27 cellular contexts compared by ENCODE assay signal in the genomic region with DNA sequence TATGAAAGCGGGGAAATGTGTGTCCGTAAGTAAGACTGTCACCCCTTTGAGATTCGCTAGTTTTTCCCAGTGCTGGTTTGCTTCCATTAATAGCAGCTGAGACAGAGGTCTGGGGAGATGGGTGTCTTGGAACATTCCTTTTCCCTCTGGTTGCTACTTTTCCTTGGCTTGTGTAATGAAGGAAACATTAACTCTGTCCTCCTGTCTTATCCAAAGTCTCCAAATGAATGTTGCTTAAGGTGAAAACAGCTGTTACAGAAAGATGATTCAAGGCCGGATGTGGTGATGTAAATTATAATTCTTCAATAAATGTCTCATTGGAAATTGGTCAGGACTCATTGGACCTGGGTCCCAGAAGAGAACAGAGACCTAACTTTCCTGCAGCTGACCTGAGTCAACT. TPM values are rescaled to one million over a fixed set of nuclear protein-coding genes. Genes with fewer than 3 reads are reported as not detected.
"Had no signal": no experiment of that assay in that cellular context is flagged by ENCODE, and none has a peak within 500 bp of the region (broad histone marks: within the 10 kb centered on the region; RNA-seq: fewer than 3 reads in every experiment).

No MANE protein-coding gene starts in this region.

- H3K4me2 ChIP-seq: hepatocyte had no signal

- H3K36me3 Mint-ChIP-seq: immature natural killer cell; mesothelial cell of epicardium; naive thymus-derived CD4-positive, alpha-beta T cell had no signal

- H3K79me2 ChIP-seq: hepatocyte had no signal

- ATAC-seq: effector memory CD8-positive, alpha-beta T cell; esophagus mucosa; foreskin keratinocyte; heart left ventricle; left colon; left lobe of liver; lower lobe of right lung; mucosa of descending colon; naive thymus-derived CD4-positive, alpha-beta T cell had no signal

- H3K4me3 Mint-ChIP-seq: dendritic cell treated with granulocyte-macrophage colony-stimulating factor and Interleukin-4, amounts not matched to agents 40 ng/mL and 50 ng/mL, for 4 days; effector memory CD8-positive, alpha-beta T cell; endodermal cell; immature natural killer cell; mesothelial cell of epicardium; naive thymus-derived CD4-positive, alpha-beta T cell had no signal

- H3K27ac ChIP-seq: colonic mucosa, epithelial cell of prostate, esophagus squamous epithelium, foreskin keratinocyte, heart left ventricle, hepatocyte, left ventricle myocardium inferior, lower lobe of right lung had no signal

- DNase-seq: colonic mucosa; cortex of kidney; effector CD8-positive, alpha-beta T cell; effector memory CD8-positive, alpha-beta T cell; endodermal cell; erythroblast; esophagus squamous epithelium; foreskin keratinocyte; glutamatergic neuron; heart left ventricle; hypothalamus; immature natural killer cell; islet precursor cell; kidney; kidney glomerular epithelial cell; left colon; left ventricle myocardium inferior; lower lobe of right lung; mesenchymal stem cell; mucosa of descending colon; naive thymus-derived CD4-positive, alpha-beta T cell had no signal

- H3K4me1 ChIP-seq: colonic mucosa, esophagus squamous epithelium, foreskin keratinocyte, heart left ventricle, left ventricle myocardium inferior, lower lobe of right lung had no signal

- H3K4me3 ChIP-seq: colonic mucosa, esophagus squamous epithelium, heart left ventricle, hepatocyte, left ventricle myocardium inferior, lower lobe of right lung, mucosa of descending colon had no signal

- H2AFZ ChIP-seq: hepatocyte had no signal

- H3K27ac Mint-ChIP-seq: dendritic cell treated with granulocyte-macrophage colony-stimulating factor and Interleukin-4, amounts not matched to agents 40 ng/mL and 50 ng/mL, for 4 days; effector memory CD8-positive, alpha-beta T cell; endodermal cell; immature natural killer cell; mesothelial cell of epicardium; naive thymus-derived CD4-positive, alpha-beta T cell had no signal

- H3K36me3 ChIP-seq: colonic mucosa, esophagus squamous epithelium, heart left ventricle, left ventricle myocardium inferior, lower lobe of right lung had no signal

- H3K9me3 ChIP-seq: colonic mucosa, esophagus squamous epithelium, left ventricle myocardium inferior, lower lobe of right lung, mucosa of descending colon had no signal

- H3K9me3 Mint-ChIP-seq: dendritic cell treated with granulocyte-macrophage colony-stimulating factor and Interleukin-4, amounts not matched to agents 40 ng/mL and 50 ng/mL, for 4 days; effector memory CD8-positive, alpha-beta T cell; endodermal cell; naive thymus-derived CD4-positive, alpha-beta T cell had no signal

- H3K4me1 Mint-ChIP-seq: immature natural killer cell; mesothelial cell of epicardium; naive thymus-derived CD4-positive, alpha-beta T cell had no signal

- H3K27me3 ChIP-seq: colonic mucosa, esophagus squamous epithelium, heart left ventricle, hepatocyte had no signal

RNA-seq across cellular contexts. Expression of a gene that starts 50.0 kb away (rescaled TPM):
- total RNA-seq: foreskin keratinocyte; naive thymus-derived CD4-positive, alpha-beta T cell had no signal
- polyA plus RNA-seq: foreskin keratinocyte; immature natural killer cell; naive thymus-derived CD4-positive, alpha-beta T cell had no signal
